ENCODE assay signal across 1 cellular context in the genomic region with DNA sequence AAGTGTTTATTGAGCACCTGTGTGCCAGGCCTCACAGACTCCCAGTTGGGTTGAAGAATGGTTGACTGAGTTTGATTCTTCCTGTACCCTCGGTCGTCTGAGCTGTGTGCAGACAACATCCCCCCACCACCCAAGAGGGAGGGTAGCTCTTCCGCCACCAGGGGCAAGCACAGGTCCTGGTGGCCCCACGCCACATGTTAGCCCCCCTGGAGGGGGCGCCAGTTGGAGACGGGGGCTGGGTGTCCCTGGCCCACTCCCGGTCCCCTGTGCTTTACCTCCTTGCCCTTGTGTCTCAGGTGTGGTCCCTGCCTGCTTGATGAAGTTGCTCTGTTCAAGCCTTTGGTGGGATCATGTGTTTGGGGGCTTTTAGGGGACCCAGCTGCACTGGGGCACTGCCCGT.
TF ChIP-seq lines count a peak whose summit lies in the region.

No MANE protein-coding gene starts in this region.

TF ChIP-seq in GM12878, 131 proteins besides CTCF, POLR2A, EP300 and RAD21 (continued from another document):
- TF ChIP-seq, protein P1, sequence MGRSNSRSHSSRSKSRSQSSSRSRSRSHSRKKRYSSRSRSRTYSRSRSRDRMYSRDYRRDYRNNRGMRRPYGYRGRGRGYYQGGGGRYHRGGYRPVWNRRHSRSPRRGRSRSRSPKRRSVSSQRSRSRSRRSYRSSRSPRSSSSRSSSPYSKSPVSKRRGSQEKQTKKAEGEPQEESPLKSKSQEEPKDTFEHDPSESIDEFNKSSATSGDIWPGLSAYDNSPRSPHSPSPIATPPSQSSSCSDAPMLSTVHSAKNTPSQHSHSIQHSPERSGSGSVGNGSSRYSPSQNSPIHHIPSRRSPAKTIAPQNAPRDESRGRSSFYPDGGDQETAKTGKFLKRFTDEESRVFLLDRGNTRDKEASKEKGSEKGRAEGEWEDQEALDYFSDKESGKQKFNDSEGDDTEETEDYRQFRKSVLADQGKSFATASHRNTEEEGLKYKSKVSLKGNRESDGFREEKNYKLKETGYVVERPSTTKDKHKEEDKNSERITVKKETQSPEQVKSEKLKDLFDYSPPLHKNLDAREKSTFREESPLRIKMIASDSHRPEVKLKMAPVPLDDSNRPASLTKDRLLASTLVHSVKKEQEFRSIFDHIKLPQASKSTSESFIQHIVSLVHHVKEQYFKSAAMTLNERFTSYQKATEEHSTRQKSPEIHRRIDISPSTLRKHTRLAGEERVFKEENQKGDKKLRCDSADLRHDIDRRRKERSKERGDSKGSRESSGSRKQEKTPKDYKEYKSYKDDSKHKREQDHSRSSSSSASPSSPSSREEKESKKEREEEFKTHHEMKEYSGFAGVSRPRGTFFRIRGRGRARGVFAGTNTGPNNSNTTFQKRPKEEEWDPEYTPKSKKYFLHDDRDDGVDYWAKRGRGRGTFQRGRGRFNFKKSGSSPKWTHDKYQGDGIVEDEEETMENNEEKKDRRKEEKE (IDR thresholded peaks at IDR 0.05): no peak
- TF ChIP-seq, protein P2, sequence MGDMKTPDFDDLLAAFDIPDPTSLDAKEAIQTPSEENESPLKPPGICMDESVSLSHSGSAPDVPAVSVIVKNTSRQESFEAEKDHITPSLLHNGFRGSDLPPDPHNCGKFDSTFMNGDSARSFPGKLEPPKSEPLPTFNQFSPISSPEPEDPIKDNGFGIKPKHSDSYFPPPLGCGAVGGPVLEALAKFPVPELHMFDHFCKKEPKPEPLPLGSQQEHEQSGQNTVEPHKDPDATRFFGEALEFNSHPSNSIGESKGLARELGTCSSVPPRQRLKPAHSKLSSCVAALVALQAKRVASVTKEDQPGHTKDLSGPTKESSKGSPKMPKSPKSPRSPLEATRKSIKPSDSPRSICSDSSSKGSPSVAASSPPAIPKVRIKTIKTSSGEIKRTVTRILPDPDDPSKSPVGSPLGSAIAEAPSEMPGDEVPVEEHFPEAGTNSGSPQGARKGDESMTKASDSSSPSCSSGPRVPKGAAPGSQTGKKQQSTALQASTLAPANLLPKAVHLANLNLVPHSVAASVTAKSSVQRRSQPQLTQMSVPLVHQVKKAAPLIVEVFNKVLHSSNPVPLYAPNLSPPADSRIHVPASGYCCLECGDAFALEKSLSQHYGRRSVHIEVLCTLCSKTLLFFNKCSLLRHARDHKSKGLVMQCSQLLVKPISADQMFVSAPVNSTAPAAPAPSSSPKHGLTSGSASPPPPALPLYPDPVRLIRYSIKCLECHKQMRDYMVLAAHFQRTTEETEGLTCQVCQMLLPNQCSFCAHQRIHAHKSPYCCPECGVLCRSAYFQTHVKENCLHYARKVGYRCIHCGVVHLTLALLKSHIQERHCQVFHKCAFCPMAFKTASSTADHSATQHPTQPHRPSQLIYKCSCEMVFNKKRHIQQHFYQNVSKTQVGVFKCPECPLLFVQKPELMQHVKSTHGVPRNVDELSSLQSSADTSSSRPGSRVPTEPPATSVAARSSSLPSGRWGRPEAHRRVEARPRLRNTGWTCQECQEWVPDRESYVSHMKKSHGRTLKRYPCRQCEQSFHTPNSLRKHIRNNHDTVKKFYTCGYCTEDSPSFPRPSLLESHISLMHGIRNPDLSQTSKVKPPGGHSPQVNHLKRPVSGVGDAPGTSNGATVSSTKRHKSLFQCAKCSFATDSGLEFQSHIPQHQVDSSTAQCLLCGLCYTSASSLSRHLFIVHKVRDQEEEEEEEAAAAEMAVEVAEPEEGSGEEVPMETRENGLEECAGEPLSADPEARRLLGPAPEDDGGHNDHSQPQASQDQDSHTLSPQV (IDR thresholded peaks at IDR 0.05): no peak
- TF ChIP-seq, protein P3, sequence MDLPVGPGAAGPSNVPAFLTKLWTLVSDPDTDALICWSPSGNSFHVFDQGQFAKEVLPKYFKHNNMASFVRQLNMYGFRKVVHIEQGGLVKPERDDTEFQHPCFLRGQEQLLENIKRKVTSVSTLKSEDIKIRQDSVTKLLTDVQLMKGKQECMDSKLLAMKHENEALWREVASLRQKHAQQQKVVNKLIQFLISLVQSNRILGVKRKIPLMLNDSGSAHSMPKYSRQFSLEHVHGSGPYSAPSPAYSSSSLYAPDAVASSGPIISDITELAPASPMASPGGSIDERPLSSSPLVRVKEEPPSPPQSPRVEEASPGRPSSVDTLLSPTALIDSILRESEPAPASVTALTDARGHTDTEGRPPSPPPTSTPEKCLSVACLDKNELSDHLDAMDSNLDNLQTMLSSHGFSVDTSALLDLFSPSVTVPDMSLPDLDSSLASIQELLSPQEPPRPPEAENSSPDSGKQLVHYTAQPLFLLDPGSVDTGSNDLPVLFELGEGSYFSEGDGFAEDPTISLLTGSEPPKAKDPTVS (IDR thresholded peaks at IDR 0.05; ENCODE audit: low read depth, low read length): no peak
- TF ChIP-seq BHLHE40 (IDR thresholded peaks at IDR 0.05; ENCODE audit: borderline replicate concordance in 1 of 2, low read depth in 2 of 2, low read length in 1 of 2) (no peak), SUPT20H (IDR thresholded peaks at IDR 0.05; ENCODE audit: borderline replicate concordance, control insufficient read depth, low read depth, low read length) (no peak), FOXK2 (IDR thresholded peaks at IDR 0.05) (no peak), JUNB (IDR thresholded peaks at IDR 0.05) (no peak), TBL1XR1 (IDR thresholded peaks at IDR 0.05; ENCODE audit: low read depth, low read length) (no peak), SUZ12 (IDR thresholded peaks at IDR 0.05; ENCODE audit: unreplicated experiment) (no peak), LARP7 (IDR thresholded peaks at IDR 0.05) (no peak), RBBP5 (conservative IDR thresholded peaks at IDR 0.05) (no peak), ZNF274 (IDR thresholded peaks at IDR 0.05; ENCODE audit: insufficient read depth, insufficient read length) (no peak)
- TF ChIP-seq, protein P4, sequence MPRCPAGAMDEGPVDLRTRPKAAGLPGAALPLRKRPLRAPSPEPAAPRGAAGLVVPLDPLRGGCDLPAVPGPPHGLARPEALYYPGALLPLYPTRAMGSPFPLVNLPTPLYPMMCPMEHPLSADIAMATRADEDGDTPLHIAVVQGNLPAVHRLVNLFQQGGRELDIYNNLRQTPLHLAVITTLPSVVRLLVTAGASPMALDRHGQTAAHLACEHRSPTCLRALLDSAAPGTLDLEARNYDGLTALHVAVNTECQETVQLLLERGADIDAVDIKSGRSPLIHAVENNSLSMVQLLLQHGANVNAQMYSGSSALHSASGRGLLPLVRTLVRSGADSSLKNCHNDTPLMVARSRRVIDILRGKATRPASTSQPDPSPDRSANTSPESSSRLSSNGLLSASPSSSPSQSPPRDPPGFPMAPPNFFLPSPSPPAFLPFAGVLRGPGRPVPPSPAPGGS (IDR thresholded peaks at IDR 0.05; ENCODE audit: borderline replicate concordance, insufficient read depth, low read depth, low read length, poor library complexity, severe bottlenecking): no peak
TF ChIP-seq in GM12878: peak in this region for 0.
